ENCODE assay signal across 1 cellular context in genomic region chr10:103350175-103350521, GRCh38.
TF ChIP-seq lines count a peak whose summit lies in the region.

No MANE protein-coding gene starts in this region.

TF ChIP-seq in H1, 55 proteins besides CTCF, POLR2A, EP300 and RAD21:
- TF ChIP-seq KDM1A (IDR thresholded peaks at IDR 0.05; ENCODE audit: borderline replicate concordance, low read length) (0 out of 2 replicates have a peak, but pooled peaks have one; percentile 56), RNF2 (IDR thresholded peaks at IDR 0.05; ENCODE audit: borderline replicate concordance, low read depth, low read length, missing control alignments, poor library complexity, severe bottlenecking) (no peak)
